In genomic region chr17:68733241-68734176, GRCh38 we compare ENCODE assay signal across 17 cellular contexts.
A peak's percentile ranks its signal among the peaks of the same experiment; 100 is the strongest.
DNase-seq lines count a peak whose midpoint lies in the region; ATAC-seq, FAIRE-seq and TF ChIP-seq lines count a peak whose summit lies in the region.
"Had no signal": no experiment of that assay in that cellular context is flagged by ENCODE, and none has a peak within 500 bp of the region (broad histone marks: within the 10 kb centered on the region; RNA-seq: fewer than 3 reads in every experiment).

No MANE protein-coding gene starts in this region.

- peak; percentile 54 for ATAC-seq in WTC11
- peak; percentile 40 to 92 (median 76) for ATAC-seq in pancreas
- no peak for ATAC-seq in GM21576 (IDR thresholded peaks at IDR 0.05; ENCODE audit: unreplicated experiment)
- ATAC-seq: effector memory CD8-positive, alpha-beta T cell; lower lobe of right lung; Panc1; stimulated activated naive CD8-positive, alpha-beta T cell treated with anti-CD3 and anti-CD28 coated beads, Interleukin-15, amount 100 ng/mL, for 72 hours had no signal

- H3K9me3 Mint-ChIP-seq in Caco-2 (ENCODE audit: unreplicated experiment) (peaks cover 25% of the 10 kb centered on the region), WTC11 (peaks cover 54% of the 10 kb centered on the region)
- H3K9me3 Mint-ChIP-seq: effector memory CD8-positive, alpha-beta T cell; stimulated activated naive CD8-positive, alpha-beta T cell treated with anti-CD3 and anti-CD28 coated beads, Interleukin-15, amount 100 ng/mL, for 72 hours had no signal

- TF ChIP-seq CTCF in Caco-2 (IDR thresholded peaks at IDR 0.05; ENCODE audit: insufficient read depth in 1 of 2, low read depth in 1 of 2, low read length in 1 of 2, severe bottlenecking in 1 of 2, unreplicated experiment in 1 of 2), result no peak
- TF ChIP-seq CTCF in WTC11 (IDR thresholded peaks at IDR 0.05), result no peak
- no peak for TF ChIP-seq CTCF in left ventricle myocardium inferior (IDR thresholded peaks at IDR 0.05; ENCODE audit: borderline replicate concordance)
- TF ChIP-seq CTCF in pancreas (IDR thresholded peaks at IDR 0.05), result no peak

- H3K27me3 ChIP-seq in Caco-2 (replicated peaks; ENCODE audit: control insufficient read depth, insufficient read depth, low read length) (no peaks in the 10 kb centered on the region), left ventricle myocardium inferior (ENCODE audit: low read depth) (no peaks in the 10 kb centered on the region), pancreas (no peaks in the 10 kb centered on the region)

- H3K9me3 ChIP-seq in Caco-2 (peaks cover 10% of the 10 kb centered on the region), left ventricle myocardium inferior (replicated peaks) (peaks cover 3% of the 10 kb centered on the region), pancreas (no peaks in the 10 kb centered on the region)
- H3K9me3 ChIP-seq: lower lobe of right lung had no signal

- H3K4me3 Mint-ChIP-seq in Caco-2 (ENCODE audit: unreplicated experiment), result peak overlapping the region; percentile 45
- no peak overlapping the region for H3K4me3 Mint-ChIP-seq in WTC11
- H3K4me3 Mint-ChIP-seq: effector memory CD8-positive, alpha-beta T cell; stimulated activated naive CD8-positive, alpha-beta T cell treated with anti-CD3 and anti-CD28 coated beads, Interleukin-15, amount 100 ng/mL, for 72 hours had no signal

- H3K4me1 Mint-ChIP-seq in Caco-2 (ENCODE audit: low read depth, unreplicated experiment), result peaks cover 38% of the 10 kb centered on the region
- H3K4me1 Mint-ChIP-seq in WTC11, result peaks cover 46% of the 10 kb centered on the region
- H3K4me1 Mint-ChIP-seq: stimulated activated naive CD8-positive, alpha-beta T cell treated with anti-CD3 and anti-CD28 coated beads, Interleukin-15, amount 100 ng/mL, for 72 hours had no signal

- CTCF ChIA-PET in Caco-2 (lab: Charles Lee) (interaction anchor here (0.6 to 1.6 kb wide), 4 partner anchors 14 to 221 kb away, joined by 3 to 5 read pairs (median 3); partner anchors contain the start of gene PRKAR1A), WTC11 (lab: Charles Lee) (no interaction called here)

- peak overlapping the region; percentile 90 for H3K27ac Mint-ChIP-seq in Caco-2 (ENCODE audit: unreplicated experiment)
- peak overlapping the region; percentile 47 for H3K27ac Mint-ChIP-seq in WTC11
- H3K27ac Mint-ChIP-seq: effector memory CD8-positive, alpha-beta T cell; stimulated activated naive CD8-positive, alpha-beta T cell treated with anti-CD3 and anti-CD28 coated beads, Interleukin-15, amount 100 ng/mL, for 72 hours had no signal

- intact Hi-C loops in Caco-2 (cut with micrococcal nuclease; ENCODE audit: unreplicated experiment), result loop anchor here (1.0 to 2.0 kb wide), 4 partner anchors 25 to 314 kb away; partner anchors contain the start of gene PRKAR1A
- intact Hi-C loops in left ventricle myocardium inferior (cut with micrococcal nuclease), result no loop called here
- intact Hi-C loops in pancreas (cut with DNase I), result no loop called here

- DNase-seq in Caco-2 (peak; percentile 82 to 95), WTC11 (ENCODE audit: low spot score) (no peak), left ventricle myocardium inferior (no peak), pancreas (peak in 2 of 6 donors; percentile 4 to 60), NCI-H2196 treated with DMSO at 0.1 percent for 48 hours (lab: John Stamatoyannopoulos, UW; ENCODE audit: unreplicated experiment) (no peak), erythroblast (lab: John Stamatoyannopoulos, UW) (no peak), NCI-H774 (lab: John Stamatoyannopoulos, UW) (no peak)
- DNase-seq: activated CD4-positive, alpha-beta T cell treated with anti-CD3 and anti-CD28 coated beads for 4 hours; activated gamma-delta T cell; C1 segment of cervical spinal cord; effector memory CD8-positive, alpha-beta T cell; GOT3; lower lobe of right lung; NCI-H1417; stimulated activated naive CD8-positive, alpha-beta T cell treated with anti-CD3 and anti-CD28 coated beads, Interleukin-15, amount 100 ng/mL, for 72 hours had no signal

- H3K4me3 ChIP-seq in Caco-2 (ENCODE audit: low read depth, low read length), result no peak overlapping the region
- peak overlapping the region; percentile 2 for H3K4me3 ChIP-seq in left ventricle myocardium inferior
- no peak overlapping the region for H3K4me3 ChIP-seq in pancreas
- H3K4me3 ChIP-seq: lower lobe of right lung had no signal

- no peaks in the 10 kb centered on the region for H3K36me3 Mint-ChIP-seq in Caco-2 (ENCODE audit: insufficient read depth, unreplicated experiment)
- H3K36me3 Mint-ChIP-seq in WTC11, result peaks cover 46% of the 10 kb centered on the region

- H3K36me3 ChIP-seq in Caco-2 (ENCODE audit: control insufficient read depth, insufficient read depth, low read length), result no peaks in the 10 kb centered on the region
- no peaks in the 10 kb centered on the region for H3K36me3 ChIP-seq in left ventricle myocardium inferior
- no peaks in the 10 kb centered on the region for H3K36me3 ChIP-seq in pancreas
- H3K36me3 ChIP-seq: lower lobe of right lung had no signal

- 10 to 15% methylated on average over 4 of the region's 4 CpGs for WGBS in pancreas, 2 donors

- FAIRE-seq in pancreas (lab: Jason Lieb, UNC), result no peak

- no peak for TF ChIP-seq POLR2A in erythroblast (IDR thresholded peaks at IDR 0.05; ENCODE audit: low read length)

- TSS peak; percentile 98 for BruUV-seq in Caco-2 (replicated peaks; lab: Mats Ljungman, UMichigan)

- POLR2A ChIA-PET in Caco-2 (lab: Charles Lee) (interaction anchor here (0.7 to 0.8 kb wide), 2 partner anchors 27 to 33 kb away, joined by 3 to 5 read pairs; no protein-coding TSS in a partner anchor), WTC11 (lab: Charles Lee) (no interaction called here)

- H3K4me1 ChIP-seq in Caco-2 (peaks cover 42% of the 10 kb centered on the region), left ventricle myocardium inferior (peaks cover 38% of the 10 kb centered on the region), pancreas (peaks cover 7 to 27% (median 22%) of the 10 kb centered on the region in 3 donors)

- H3K27me3 Mint-ChIP-seq in Caco-2 (ENCODE audit: insufficient read depth, unreplicated experiment) (no peaks in the 10 kb centered on the region), WTC11 (ENCODE audit: low read depth) (no peaks in the 10 kb centered on the region; the same call in none of the 2 replicates)
- H3K27me3 Mint-ChIP-seq: stimulated activated naive CD8-positive, alpha-beta T cell treated with anti-CD3 and anti-CD28 coated beads, Interleukin-15, amount 100 ng/mL, for 72 hours had no signal

- H3K27ac ChIP-seq in left ventricle myocardium inferior (replicated peaks), result peak overlapping the region; percentile 64
- peak overlapping the region in 2 of 4 donors; percentile 39 to 44 for H3K27ac ChIP-seq in pancreas
- H3K27ac ChIP-seq: lower lobe of right lung had no signal

TF ChIP-seq in WTC11, 78 proteins besides CTCF, POLR2A, EP300 and RAD21 (continues in another document):
- TF ChIP-seq RELA (CRISPR knock-in tag; IDR thresholded peaks at IDR 0.05; ENCODE audit: borderline replicate concordance) (no peak), NFE2L1 (CRISPR knock-in tag; IDR thresholded peaks at IDR 0.05) (no peak), STAT6 (CRISPR knock-in tag; conservative IDR thresholded peaks at IDR 0.05; ENCODE audit: low read depth) (no peak), PREB (CRISPR knock-in tag; IDR thresholded peaks at IDR 0.05; ENCODE audit: borderline replicate concordance) (no peak), ETV6 (CRISPR knock-in tag; IDR thresholded peaks at IDR 0.05) (no peak), NR1H2 (CRISPR knock-in tag; IDR thresholded peaks at IDR 0.05) (no peak), ZBTB43 (CRISPR knock-in tag; IDR thresholded peaks at IDR 0.05) (no peak), MXD4 (CRISPR knock-in tag; IDR thresholded peaks at IDR 0.05; ENCODE audit: borderline replicate concordance) (no peak), SOX15 (CRISPR knock-in tag; IDR thresholded peaks at IDR 0.05) (no peak), HMGA2 (CRISPR knock-in tag; IDR thresholded peaks at IDR 0.05) (no peak), PRRX2 (CRISPR knock-in tag; IDR thresholded peaks at IDR 0.05) (no peak)

Comparison
In these comparisons a context has a peak if more than half of its experiments do, and no peak if none do; other contexts are left out.
1. DNase-seq: peak in Caco-2 (2 of 2); none in WTC11 (single experiment), left ventricle myocardium inferior (single experiment), NCI-H2196 treated with DMSO at 0.1 percent for 48 hours (single experiment), erythroblast (0 of 2) and NCI-H774 (single experiment).